23 cellular contexts compared by ENCODE assay signal in genomic region chr14:100548939-100549338, GRCh38.
"Had no signal": no experiment of that assay in that cellular context is flagged by ENCODE, and none has a peak within 500 bp of the region (broad histone marks: within the 10 kb centered on the region; RNA-seq: fewer than 3 reads in every experiment).

No MANE protein-coding gene starts in this region.

- ATAC-seq: activated CD4-positive, CD25-positive, alpha-beta regulatory T cell treated with anti-CD3 and anti-CD28 coated beads, Interleukin-2, amount 50 U/mL, for 24 hours; activated T-cell treated with anti-CD3 and anti-CD28 coated beads, Interleukin-2, amount 50 U/mL, for 72 hours; gastrocnemius medialis; left lung; naive thymus-derived CD4-positive, alpha-beta T cell; psoas muscle; right cardiac atrium had no signal

- H3K27me3 ChIP-seq: adrenal gland, ascending aorta, colonic mucosa, gastrocnemius medialis, ovary, thyroid gland had no signal

- H3K27ac ChIP-seq: ascending aorta, colonic mucosa, gastrocnemius medialis, psoas muscle, thyroid gland had no signal

- H3K36me3 Mint-ChIP-seq: activated naive CD4-positive, alpha-beta T cell treated with anti-CD3 and anti-CD28 coated beads, Interleukin-2, amount 50 U/mL, for 24 hours; naive thymus-derived CD4-positive, alpha-beta T cell had no signal

- H3K4me3 Mint-ChIP-seq: activated naive CD4-positive, alpha-beta T cell treated with anti-CD3 and anti-CD28 coated beads, Interleukin-2, amount 50 U/mL, for 24 hours; endodermal cell; stimulated activated naive CD8-positive, alpha-beta T cell treated with anti-CD3 and anti-CD28 coated beads, Interleukin-15, Interleukin-2, amounts not matched to agents 100 ng/mL and 50 ng/mL, for 24 hours had no signal

- H3K27ac Mint-ChIP-seq: activated naive CD4-positive, alpha-beta T cell treated with anti-CD3 and anti-CD28 coated beads, Interleukin-2, amount 50 U/mL, for 24 hours; activated T-cell treated with anti-CD3 and anti-CD28 coated beads, Interleukin-2, amount 50 U/mL, for 72 hours; endodermal cell; stimulated activated naive CD8-positive, alpha-beta T cell treated with anti-CD3 and anti-CD28 coated beads, Interleukin-15, Interleukin-2, amounts not matched to agents 100 ng/mL and 50 ng/mL, for 24 hours had no signal

- H3K9me3 Mint-ChIP-seq: activated naive CD4-positive, alpha-beta T cell treated with anti-CD3 and anti-CD28 coated beads, Interleukin-2, amount 50 U/mL, for 24 hours; activated T-cell treated with anti-CD3 and anti-CD28 coated beads, Interleukin-2, amount 50 U/mL, for 72 hours; endodermal cell; naive thymus-derived CD4-positive, alpha-beta T cell; stimulated activated naive CD8-positive, alpha-beta T cell treated with anti-CD3 and anti-CD28 coated beads, Interleukin-15, Interleukin-2, amounts not matched to agents 100 ng/mL and 50 ng/mL, for 24 hours had no signal

- H3K36me3 ChIP-seq: adrenal gland, ascending aorta, colonic mucosa, esophagus squamous epithelium, gastrocnemius medialis, left lung, ovary, thyroid gland had no signal

- H3K9me3 ChIP-seq: adrenal gland, ascending aorta, colonic mucosa, esophagus squamous epithelium, gastrocnemius medialis, left lung, ovary, psoas muscle, thyroid gland had no signal

- H3K27me3 Mint-ChIP-seq: activated naive CD4-positive, alpha-beta T cell treated with anti-CD3 and anti-CD28 coated beads, Interleukin-2, amount 50 U/mL, for 24 hours; naive thymus-derived CD4-positive, alpha-beta T cell; stimulated activated naive CD8-positive, alpha-beta T cell treated with anti-CD3 and anti-CD28 coated beads, Interleukin-15, Interleukin-2, amounts not matched to agents 100 ng/mL and 50 ng/mL, for 24 hours had no signal

- H3K4me3 ChIP-seq: adrenal gland, ascending aorta, colonic mucosa, esophagus squamous epithelium, gastrocnemius medialis, left lung, lung, ovary, psoas muscle, thyroid gland had no signal

- DNase-seq: activated effector memory CD4-positive, alpha-beta T cell treated with anti-CD3 and anti-CD28 coated beads, Interleukin-2, amount 50 U/mL, for 16 hours; activated T-cell treated with anti-CD3 and anti-CD28 coated beads, Interleukin-2, amount 50 U/mL, for 72 hours; adrenal gland; central memory CD4-positive, alpha-beta T cell; colonic mucosa; endodermal cell; esophagus squamous epithelium; gastrocnemius medialis; hippocampal formation; kidney glomerular epithelial cell; left lung; naive thymus-derived CD4-positive, alpha-beta T cell; ovary; psoas muscle; right cardiac atrium; stimulated activated CD4-positive, alpha-beta T cell treated with anti-CD3 and anti-CD28 coated beads, Interleukin-12 subunit alpha, Interleukin-12 subunit beta, amount 100 ng/mL, for 4 hours; stimulated activated CD4-positive, alpha-beta T cell treated with anti-CD3 and anti-CD28 coated beads, Interleukin-4, amount 100 ng/mL, for 4 hours; thyroid gland had no signal
